In genomic region chr1:110780600-110781484, GRCh38 we compare ENCODE assay signal across 8 cellular contexts.
DNase-seq lines count a peak whose midpoint lies in the region; ATAC-seq, FAIRE-seq and TF ChIP-seq lines count a peak whose summit lies in the region.

No MANE protein-coding gene starts in this region.

- ATAC-seq in HG03457 (IDR thresholded peaks at IDR 0.05; ENCODE audit: unreplicated experiment): no peak

- no peak for TF ChIP-seq EP300 in suprapubic skin (IDR thresholded peaks at IDR 0.05)

- no peak for FAIRE-seq in RCC 7860 (lab: Jason Lieb, UNC)

- 30% methylated on average over 26 of the region's 31 CpGs for WGBS in suprapubic skin

- TF ChIP-seq POLR2A in suprapubic skin (IDR thresholded peaks at IDR 0.05): no peak

- DNase-seq in DMS153 treated with DMSO at 0.1 percent for 48 hours (lab: John Stamatoyannopoulos, UW; ENCODE audit: unreplicated experiment) (peak; percentile 36), RCC 7860 (ENCODE audit: low spot score) (peak; percentile 38), foreskin melanocyte (peak; percentile 48), nucleus accumbens (lab: John Stamatoyannopoulos, UW) (peak in 42 of 56 donors; percentile 14 to 83 (median 42)), suprapubic skin (ENCODE audit: low spot score in 2 of 2) (peak; percentile 71 to 79)
- peak; percentile 85 for DNase-seq in Jurkat, Clone E6-1 (ENCODE audit: low read depth, low spot score)
- DNase-seq in activated T-helper 1 cell treated with anti-CD3 and anti-CD28 coated beads, Interleukin-2, amount 50 U/mL, for 16 hours (ENCODE audit: low read depth in 1 of 2, low spot score in 1 of 2): peak; percentile 39 to 62

- no peaks in the 10 kb centered on the region for H3K9me3 ChIP-seq in suprapubic skin

- H3K36me3 ChIP-seq in suprapubic skin: no peaks in the 10 kb centered on the region

- TF ChIP-seq CTCF in suprapubic skin (IDR thresholded peaks at IDR 0.05): peak; percentile 57 to 67

- H3K27ac ChIP-seq in suprapubic skin: no peak overlapping the region

- peaks cover 8% of the 10 kb centered on the region for H3K27me3 ChIP-seq in suprapubic skin

- H3K4me3 ChIP-seq in Jurkat, Clone E6-1 (ENCODE audit: low read length): no peak overlapping the region
- no peak overlapping the region for H3K4me3 ChIP-seq in suprapubic skin

- no peaks in the 10 kb centered on the region for H3K4me1 ChIP-seq in suprapubic skin
